ENCODE assay signal across 17 cellular contexts in genomic region chr5:129945031-129945430, GRCh38. TPM values are rescaled to one million over a fixed set of nuclear protein-coding genes. Genes with fewer than 3 reads are reported as not detected.
DNase-seq lines count a peak whose midpoint lies in the region; ATAC-seq, FAIRE-seq and TF ChIP-seq lines count a peak whose summit lies in the region.
"Had no signal": no experiment of that assay in that cellular context is flagged by ENCODE, and none has a peak within 500 bp of the region (broad histone marks: within the 10 kb centered on the region; RNA-seq: fewer than 3 reads in every experiment).

No MANE protein-coding gene starts in this region.

- H3K27me3 ChIP-seq in astrocyte (ENCODE audit: insufficient read depth, low read length) (no peaks in the 10 kb centered on the region), upper lobe of right lung (no peaks in the 10 kb centered on the region), upper lobe of left lung (no peaks in the 10 kb centered on the region)

- H3K79me2 ChIP-seq in astrocyte (ENCODE audit: insufficient read depth, low read length), result no peaks in the 10 kb centered on the region

- no peaks in the 10 kb centered on the region for H3K9me3 ChIP-seq in astrocyte (ENCODE audit: insufficient read depth, low read depth, low read length)
- no peaks in the 10 kb centered on the region for H3K9me3 ChIP-seq in upper lobe of right lung
- H3K9me3 ChIP-seq in upper lobe of left lung, result no peaks in the 10 kb centered on the region

- peak; percentile 77 for ATAC-seq in upper lobe of right lung
- ATAC-seq in upper lobe of left lung (ENCODE audit: low FRiP score in 2 of 2), result no peak
- ATAC-seq in stimulated activated effector memory CD8-positive, alpha-beta T cell treated with anti-CD3 and anti-CD28 coated beads, Interleukin-12 subunit alpha, Interleukin-12 subunit beta, amount 100 ng/mL, for 72 hours, result no peak
- no peak for ATAC-seq in GM21786 (IDR thresholded peaks at IDR 0.05; ENCODE audit: unreplicated experiment)

- H3K4me1 ChIP-seq in astrocyte (ENCODE audit: insufficient read depth, low read length), result no peaks in the 10 kb centered on the region
- H3K4me1 ChIP-seq in upper lobe of right lung, result no peaks in the 10 kb centered on the region
- no peaks in the 10 kb centered on the region for H3K4me1 ChIP-seq in upper lobe of left lung

- FAIRE-seq in astrocyte (lab: Jason Lieb, UNC), result peak; percentile 58
- FAIRE-seq: endometrium had no signal

- H2AFZ ChIP-seq in astrocyte (ENCODE audit: low read depth, low read length), result no peak overlapping the region

- no peak for TF ChIP-seq POLR2A in upper lobe of left lung (IDR thresholded peaks at IDR 0.05)

- H3K4me3 ChIP-seq in astrocyte (ENCODE audit: insufficient read depth, low read depth, low read length) (no peak overlapping the region), foreskin fibroblast (ENCODE audit: low read depth in 1 of 2, low read length in 2 of 2) (no peak overlapping the region), upper lobe of right lung (no peak overlapping the region), upper lobe of left lung (no peak overlapping the region)

- TF ChIP-seq CTCF in astrocyte (IDR thresholded peaks at IDR 0.05; ENCODE audit: insufficient read depth, low read depth, low read length) (no peak), foreskin fibroblast (IDR thresholded peaks at IDR 0.05; ENCODE audit: low read depth, low read length) (no peak), upper lobe of right lung (IDR thresholded peaks at IDR 0.05) (no peak), upper lobe of left lung (IDR thresholded peaks at IDR 0.05) (no peak)

- peaks cover 7% of the 10 kb centered on the region for H3K4me1 Mint-ChIP-seq in astrocyte (ENCODE audit: low read depth, unreplicated experiment)
- H3K4me1 Mint-ChIP-seq in stimulated activated effector memory CD8-positive, alpha-beta T cell treated with anti-CD3 and anti-CD28 coated beads, Interleukin-12 subunit alpha, Interleukin-12 subunit beta, amount 100 ng/mL, for 72 hours, result no peaks in the 10 kb centered on the region
- H3K4me1 Mint-ChIP-seq: activated CD4-positive, alpha-beta memory T cell treated with anti-CD3 and anti-CD28 coated beads, Interleukin-2, amount 10 ng/mL, durations not matched to agents 7 days and 5 days; naive B cell had no signal

- H4K20me1 ChIP-seq in astrocyte (ENCODE audit: insufficient read depth, low read length), result no peaks in the 10 kb centered on the region

- no peak overlapping the region for H3K4me3 Mint-ChIP-seq in astrocyte (ENCODE audit: unreplicated experiment)
- no peak overlapping the region for H3K4me3 Mint-ChIP-seq in stimulated activated effector memory CD8-positive, alpha-beta T cell treated with anti-CD3 and anti-CD28 coated beads, Interleukin-12 subunit alpha, Interleukin-12 subunit beta, amount 100 ng/mL, for 72 hours
- H3K4me3 Mint-ChIP-seq: activated CD4-positive, alpha-beta memory T cell treated with anti-CD3 and anti-CD28 coated beads, Interleukin-2, amount 10 ng/mL, durations not matched to agents 7 days and 5 days had no signal

- TF ChIP-seq EP300 in upper lobe of left lung (IDR thresholded peaks at IDR 0.05), result no peak

- H3K9me3 Mint-ChIP-seq in astrocyte (ENCODE audit: unreplicated experiment), result no peaks in the 10 kb centered on the region
- peaks cover 2% of the 10 kb centered on the region for H3K9me3 Mint-ChIP-seq in stimulated activated effector memory CD8-positive, alpha-beta T cell treated with anti-CD3 and anti-CD28 coated beads, Interleukin-12 subunit alpha, Interleukin-12 subunit beta, amount 100 ng/mL, for 72 hours
- H3K9me3 Mint-ChIP-seq: activated CD4-positive, alpha-beta memory T cell treated with anti-CD3 and anti-CD28 coated beads, Interleukin-2, amount 10 ng/mL, durations not matched to agents 7 days and 5 days; activated T-helper 2 cell treated with anti-CD3 and anti-CD28 coated beads, Interferon-gamma antibody, Interleukin-2, Interleukin-4, amounts not matched to agents 10 μg/mL and 5 μg/mL and 100 μg/mL, durations not matched to agents 14 hours and 24 hours and 36 hours had no signal

- H3K27ac ChIP-seq in astrocyte (ENCODE audit: low read depth, low read length) (no peak overlapping the region), upper lobe of right lung (no peak overlapping the region), upper lobe of left lung (no peak overlapping the region)

- no peak overlapping the region for H3K9ac ChIP-seq in astrocyte (ENCODE audit: low read length)

- no peak overlapping the region for H3K4me2 ChIP-seq in astrocyte (ENCODE audit: low read length)

- H3K36me3 Mint-ChIP-seq in astrocyte (ENCODE audit: low read depth, unreplicated experiment), result no peaks in the 10 kb centered on the region
- H3K36me3 Mint-ChIP-seq in stimulated activated effector memory CD8-positive, alpha-beta T cell treated with anti-CD3 and anti-CD28 coated beads, Interleukin-12 subunit alpha, Interleukin-12 subunit beta, amount 100 ng/mL, for 72 hours, result no peaks in the 10 kb centered on the region
- H3K36me3 Mint-ChIP-seq: naive B cell had no signal

- no peaks in the 10 kb centered on the region for H3K27me3 Mint-ChIP-seq in astrocyte (ENCODE audit: low read depth, unreplicated experiment)
- H3K27me3 Mint-ChIP-seq: activated CD4-positive, alpha-beta memory T cell treated with anti-CD3 and anti-CD28 coated beads, Interleukin-2, amount 10 ng/mL, durations not matched to agents 7 days and 5 days; naive B cell had no signal

- H3K36me3 ChIP-seq in astrocyte (ENCODE audit: insufficient read depth, low read length), result no peaks in the 10 kb centered on the region
- H3K36me3 ChIP-seq in upper lobe of right lung, result no peaks in the 10 kb centered on the region
- no peaks in the 10 kb centered on the region for H3K36me3 ChIP-seq in upper lobe of left lung

- no peak overlapping the region for H3K27ac Mint-ChIP-seq in astrocyte (ENCODE audit: unreplicated experiment)
- no peak overlapping the region for H3K27ac Mint-ChIP-seq in stimulated activated effector memory CD8-positive, alpha-beta T cell treated with anti-CD3 and anti-CD28 coated beads, Interleukin-12 subunit alpha, Interleukin-12 subunit beta, amount 100 ng/mL, for 72 hours
- H3K27ac Mint-ChIP-seq: activated CD4-positive, alpha-beta memory T cell treated with anti-CD3 and anti-CD28 coated beads, Interleukin-2, amount 10 ng/mL, durations not matched to agents 7 days and 5 days; activated T-helper 2 cell treated with anti-CD3 and anti-CD28 coated beads, Interferon-gamma antibody, Interleukin-2, Interleukin-4, amounts not matched to agents 10 μg/mL and 5 μg/mL and 100 μg/mL, durations not matched to agents 14 hours and 24 hours and 36 hours; naive B cell had no signal

- intact Hi-C loops in upper lobe of right lung (cut with DNase I), result no loop called here

- DNase-seq in HCEC 1CT (peak; percentile 84), astrocyte (ENCODE audit: low read depth) (peak; percentile 70), foreskin fibroblast (peak; percentile 64 to 79), upper lobe of right lung (no peak), upper lobe of left lung (no peak)
- DNase-seq in stimulated activated effector memory CD8-positive, alpha-beta T cell treated with anti-CD3 and anti-CD28 coated beads, Interleukin-12 subunit alpha, Interleukin-12 subunit beta, amount 100 ng/mL, for 72 hours (ENCODE audit: low spot score in 2 of 2), result no peak
- DNase-seq: activated CD4-positive, alpha-beta memory T cell treated with anti-CD3 and anti-CD28 coated beads, Interleukin-2, amount 10 ng/mL, durations not matched to agents 7 days and 5 days; COR-L47; Kasumi-1; naive B cell; retina; SHP77 treated with DMSO at 0.1 percent for 48 hours; stimulated activated CD4-positive, alpha-beta T cell treated with anti-CD3 and anti-CD28 coated beads, Interleukin-2, amount 100 ng/mL, for 48 hours; T-helper 9 cell had no signal

RNA-seq across cellular contexts. Expression of gene CHSY3, which starts 40.8 kb away (rescaled TPM):
- total RNA-seq in astrocyte (9.4 and 11.9 TPM in 2 replicates), upper lobe of right lung (5.7 TPM), upper lobe of left lung (1 to 10 TPM; 3.1 to 7.5 (median 6.3) TPM)
- total RNA-seq: activated CD4-positive, alpha-beta memory T cell treated with anti-CD3 and anti-CD28 coated beads, Interleukin-2, amount 10 ng/mL, durations not matched to agents 7 days and 5 days; activated T-helper 2 cell treated with anti-CD3 and anti-CD28 coated beads, Interferon-gamma antibody, Interleukin-2, Interleukin-4, amounts not matched to agents 10 μg/mL and 5 μg/mL and 100 μg/mL, durations not matched to agents 14 hours and 24 hours and 36 hours had no signal

Comparison
In these comparisons a context has a peak if more than half of its experiments do, and no peak if none do; other contexts are left out.
1. DNase-seq: peak in HCEC 1CT (single experiment), astrocyte (single experiment) and foreskin fibroblast (2 of 2); none in upper lobe of right lung (single experiment), upper lobe of left lung (0 of 2) and stimulated activated effector memory CD8-positive, alpha-beta T cell treated with anti-CD3 and anti-CD28 coated beads, Interleukin-12 subunit alpha, Interleukin-12 subunit beta, amount 100 ng/mL, for 72 hours (0 of 2).